In the genomic region with DNA sequence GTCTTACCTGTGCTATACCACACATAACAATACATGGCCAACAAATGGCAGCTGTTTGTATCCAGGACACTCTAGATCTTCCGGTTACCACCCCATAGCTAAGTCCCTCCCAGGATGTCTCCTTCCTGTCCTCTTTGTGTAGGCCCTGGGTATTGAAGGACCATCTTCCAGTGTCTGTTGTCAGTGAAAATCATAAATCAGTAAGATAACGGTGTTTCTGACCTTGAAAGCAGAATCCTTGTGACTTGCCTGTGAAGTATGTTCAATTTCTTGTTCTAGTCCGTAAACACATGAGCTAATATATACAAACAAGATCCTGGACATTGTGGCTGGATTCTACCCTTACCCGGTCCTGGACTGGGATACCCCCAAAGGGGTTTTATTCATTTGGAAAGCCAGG, we compare ENCODE assay signal across 26 cellular contexts.
"Had no signal": no experiment of that assay in that cellular context is flagged by ENCODE, and none has a peak within 500 bp of the region (broad histone marks: within the 10 kb centered on the region; RNA-seq: fewer than 3 reads in every experiment).

No MANE protein-coding gene starts in this region.

- H3K27me3 Mint-ChIP-seq: effector memory CD8-positive, alpha-beta T cell; naive thymus-derived CD4-positive, alpha-beta T cell had no signal

- H3K9me3 ChIP-seq: colonic mucosa, esophagus squamous epithelium, gastroesophageal sphincter, heart left ventricle, left lung, lower lobe of right lung had no signal

- H3K27me3 ChIP-seq: colonic mucosa, esophagus squamous epithelium, foreskin keratinocyte, heart left ventricle, hepatocyte, left lung had no signal

- H3K4me1 Mint-ChIP-seq: immature natural killer cell; naive thymus-derived CD4-positive, alpha-beta T cell; natural killer cell had no signal

- H3K4me3 Mint-ChIP-seq: dendritic cell treated with granulocyte-macrophage colony-stimulating factor and Interleukin-4, amounts not matched to agents 40 ng/mL and 50 ng/mL, for 4 days; effector memory CD8-positive, alpha-beta T cell; endodermal cell; immature natural killer cell; naive thymus-derived CD4-positive, alpha-beta T cell; natural killer cell had no signal

- H3K27ac ChIP-seq: colonic mucosa, epithelial cell of prostate, esophagus squamous epithelium, foreskin keratinocyte, gastroesophageal sphincter, heart left ventricle, hepatocyte, left lung, lower lobe of right lung had no signal

- H3K4me3 ChIP-seq: colonic mucosa, esophagus squamous epithelium, gastroesophageal sphincter, heart left ventricle, hepatocyte, left lung, lower lobe of right lung had no signal

- H3K9me3 Mint-ChIP-seq: dendritic cell treated with granulocyte-macrophage colony-stimulating factor and Interleukin-4, amounts not matched to agents 40 ng/mL and 50 ng/mL, for 4 days; effector memory CD8-positive, alpha-beta T cell; endodermal cell had no signal

- H3K36me3 ChIP-seq: colonic mucosa, esophagus squamous epithelium, gastroesophageal sphincter, heart left ventricle, left lung, lower lobe of right lung had no signal

- H2AFZ ChIP-seq: hepatocyte had no signal

- H3K36me3 Mint-ChIP-seq: immature natural killer cell; naive thymus-derived CD4-positive, alpha-beta T cell; natural killer cell had no signal

- H3K27ac Mint-ChIP-seq: dendritic cell treated with granulocyte-macrophage colony-stimulating factor and Interleukin-4, amounts not matched to agents 40 ng/mL and 50 ng/mL, for 4 days; effector memory CD8-positive, alpha-beta T cell; endodermal cell; immature natural killer cell; naive thymus-derived CD4-positive, alpha-beta T cell; natural killer cell had no signal

- H3K4me1 ChIP-seq: colonic mucosa, esophagus squamous epithelium, foreskin keratinocyte, gastroesophageal sphincter, heart left ventricle, left lung, lower lobe of right lung had no signal

- H3K4me2 ChIP-seq: hepatocyte had no signal

- DNase-seq: colonic mucosa; cortex of kidney; effector CD8-positive, alpha-beta T cell; effector memory CD8-positive, alpha-beta T cell; endodermal cell; erythroblast; esophagus squamous epithelium; foreskin keratinocyte; heart left ventricle; hypothalamus; immature natural killer cell; islet precursor cell; kidney; kidney glomerular epithelial cell; left cardiac atrium; left lung; left ventricle myocardium superior; lower lobe of right lung; mesendoderm; midbrain; naive thymus-derived CD4-positive, alpha-beta T cell; natural killer cell had no signal
